In genomic region chr11:60563553-60564235, GRCh38 we compare ENCODE assay signal across 11 cellular contexts. TPM values are rescaled to one million over a fixed set of nuclear protein-coding genes. Genes with fewer than 3 reads are reported as not detected.
DNase-seq lines count a peak whose midpoint lies in the region; ATAC-seq and TF ChIP-seq lines count a peak whose summit lies in the region.
"Had no signal": no experiment of that assay in that cellular context is flagged by ENCODE, and none has a peak within 500 bp of the region (broad histone marks: within the 10 kb centered on the region; RNA-seq: fewer than 3 reads in every experiment).

No MANE protein-coding gene starts in this region.

- no peak overlapping the region for H3K14ac ChIP-seq in H9 (ENCODE audit: insufficient read depth, low read length)

- peaks cover 4 to 32% (median 21%) of the 10 kb centered on the region in 3 experiments; a peak in 6 of 7 replicates for H3K36me3 Mint-ChIP-seq in H9 (ENCODE audit: insufficient read depth in 1 of 3, low read depth in 3 of 3)
- H3K36me3 Mint-ChIP-seq in activated T-helper 1 cell treated with anti-CD3 and anti-CD28 coated beads, Interleukin-12 subunit alpha, Interleukin-12 subunit beta, Interleukin-2, Interleukin-4 antibody, amounts not matched to agents 30 ng/mL and 10 ng/mL and 1 ng/mL, durations not matched to agents 14 hours and 24 hours and 36 hours (ENCODE audit: low read depth), result no peaks in the 10 kb centered on the region

- peak; percentile 62 for DNase-seq in GDM1 (lab: John Stamatoyannopoulos, UW)
- peak; percentile 64 for DNase-seq in H9
- DNase-seq in NCI-H82 treated with DMSO at 0.1 percent for 48 hours (lab: John Stamatoyannopoulos, UW; ENCODE audit: unreplicated experiment), result peak; percentile 88
- DNase-seq in foreskin melanocyte, result peak; percentile 99
- no peak for DNase-seq in ACHN
- DNase-seq in GF-D8 (lab: John Stamatoyannopoulos, UW), result no peak
- DNase-seq in activated T-helper 1 cell treated with anti-CD3 and anti-CD28 coated beads, Interleukin-12 subunit alpha, Interleukin-12 subunit beta, Interleukin-2, Interleukin-4 antibody, amounts not matched to agents 30 ng/mL and 10 ng/mL and 1 ng/mL, durations not matched to agents 14 hours and 24 hours and 36 hours (ENCODE audit: low spot score), result no peak
- DNase-seq: activated CD8-positive, alpha-beta memory T cell treated with anti-CD3 and anti-CD28 coated beads for 24 hours; NCI-H510A treated with DMSO at 0.1 percent for 48 hours; small intestine had no signal

- H3T11ph ChIP-seq in H9 (ENCODE audit: low read length), result no peak overlapping the region

- H3K9ac ChIP-seq in H9 (ENCODE audit: extremely low read depth, insufficient read length, low read length), result no peak overlapping the region

- no peak overlapping the region for H3K23ac ChIP-seq in H9 (ENCODE audit: insufficient read length, low read depth, low read length)

- H3K56ac ChIP-seq in H9 (ENCODE audit: insufficient read length, low read depth, low read length), result no peak overlapping the region

- no peaks in the 10 kb centered on the region for H3K27me3 ChIP-seq in H9 (ENCODE audit: insufficient read depth, low read length)

- H3K27me3 Mint-ChIP-seq in H9 (ENCODE audit: low read depth), result no peaks in the 10 kb centered on the region
- no peaks in the 10 kb centered on the region for H3K27me3 Mint-ChIP-seq in activated T-helper 1 cell treated with anti-CD3 and anti-CD28 coated beads, Interleukin-12 subunit alpha, Interleukin-12 subunit beta, Interleukin-2, Interleukin-4 antibody, amounts not matched to agents 30 ng/mL and 10 ng/mL and 1 ng/mL, durations not matched to agents 14 hours and 24 hours and 36 hours (ENCODE audit: insufficient read depth)

- in situ Hi-C loops in ACHN (cut with HindIII; ENCODE audit: low pct_ligation_motif_present, low pct_unique_long_range_greater_than_20kb, low sequenced_read_pairs), result no loop called here

- H2BK120ac ChIP-seq in H9 (ENCODE audit: low read depth, low read length, poor library complexity, severe bottlenecking), result no peak overlapping the region

- H4K20me1 ChIP-seq in H9 (ENCODE audit: control insufficient read depth, insufficient read depth, insufficient read length), result no peaks in the 10 kb centered on the region

- H3K4me1 ChIP-seq in H9 (ENCODE audit: insufficient read depth, low read length), result no peaks in the 10 kb centered on the region

- H3K4me3 Mint-ChIP-seq in H9, result no peak overlapping the region
- no peak overlapping the region for H3K4me3 Mint-ChIP-seq in activated T-helper 1 cell treated with anti-CD3 and anti-CD28 coated beads, Interleukin-12 subunit alpha, Interleukin-12 subunit beta, Interleukin-2, Interleukin-4 antibody, amounts not matched to agents 30 ng/mL and 10 ng/mL and 1 ng/mL, durations not matched to agents 14 hours and 24 hours and 36 hours

- no peak for ATAC-seq in HG03159 (IDR thresholded peaks at IDR 0.05; ENCODE audit: unreplicated experiment)

- intact Hi-C loops in activated T-helper 1 cell treated with anti-CD3 and anti-CD28 coated beads, Interleukin-12 subunit alpha, Interleukin-12 subunit beta, Interleukin-2, Interleukin-4 antibody, amounts not matched to agents 30 ng/mL and 10 ng/mL and 1 ng/mL, durations not matched to agents 14 hours and 24 hours and 36 hours (cut with micrococcal nuclease), result no loop called here

- no peak overlapping the region for H2BK5ac ChIP-seq in H9 (ENCODE audit: insufficient read length, low read length)

- peaks cover 21 to 27% of the 10 kb centered on the region in 2 experiments for H3K9me3 Mint-ChIP-seq in H9
- H3K9me3 Mint-ChIP-seq in activated T-helper 1 cell treated with anti-CD3 and anti-CD28 coated beads, Interleukin-12 subunit alpha, Interleukin-12 subunit beta, Interleukin-2, Interleukin-4 antibody, amounts not matched to agents 30 ng/mL and 10 ng/mL and 1 ng/mL, durations not matched to agents 14 hours and 24 hours and 36 hours, result peaks cover 37% of the 10 kb centered on the region

- WGBS in H9 (ENCODE audit: extremely low coverage, insufficient read length, low lambda C conversion rate), result no CpG with 5 or more reads among the region's 8 CpGs

- no peak overlapping the region for H4K91ac ChIP-seq in H9 (ENCODE audit: insufficient read length, low read depth, low read length)

- TF ChIP-seq CTCF in H9 (conservative IDR thresholded peaks at IDR 0.05), result peak; percentile 41

- H2AK5ac ChIP-seq in H9 (ENCODE audit: insufficient read length, low read length), result no peak overlapping the region

- no peak overlapping the region for H2BK15ac ChIP-seq in H9 (ENCODE audit: low read depth, low read length)

- H3K79me2 ChIP-seq in H9 (ENCODE audit: insufficient read depth, low read length), result no peaks in the 10 kb centered on the region

- no peak overlapping the region for H4K8ac ChIP-seq in H9 (replicated peaks; ENCODE audit: insufficient read length, low read depth, low read length)

- H2BK12ac ChIP-seq in H9 (ENCODE audit: insufficient read length, low read depth, low read length), result no peak overlapping the region

- no peak overlapping the region for H4K5ac ChIP-seq in H9 (ENCODE audit: insufficient read length, low read depth, low read length)

- no peak overlapping the region for H3K27ac ChIP-seq in H9 (ENCODE audit: insufficient read length, low read depth, low read length)

- no peaks in the 10 kb centered on the region for H3K23me2 ChIP-seq in H9 (ENCODE audit: insufficient read length, low read depth, low read length, poor library complexity, severe bottlenecking)

- H3K4ac ChIP-seq in H9 (ENCODE audit: low read depth, low read length), result no peak overlapping the region

- no peaks in the 10 kb centered on the region for H3K79me1 ChIP-seq in H9 (ENCODE audit: insufficient read depth, low read depth, low read length, poor library complexity, severe bottlenecking)

- H2AFZ ChIP-seq in H9 (ENCODE audit: low read length), result no peak overlapping the region

- no peak overlapping the region for H3K18ac ChIP-seq in H9 (ENCODE audit: insufficient read length, low read depth, low read length)

- no peaks in the 10 kb centered on the region for H3K9me3 ChIP-seq in H9 (ENCODE audit: control insufficient read depth, low read depth, low read length)

- H3K27ac Mint-ChIP-seq in H9, result peak overlapping the region in 1 of 3 experiments; percentile 65; a peak in 2 of 7 replicates
- no peak overlapping the region for H3K27ac Mint-ChIP-seq in activated T-helper 1 cell treated with anti-CD3 and anti-CD28 coated beads, Interleukin-12 subunit alpha, Interleukin-12 subunit beta, Interleukin-2, Interleukin-4 antibody, amounts not matched to agents 30 ng/mL and 10 ng/mL and 1 ng/mL, durations not matched to agents 14 hours and 24 hours and 36 hours

- H3K4me2 ChIP-seq in H9 (ENCODE audit: insufficient read depth, insufficient read length, low read length), result no peak overlapping the region

- no peaks in the 10 kb centered on the region for H3K4me1 Mint-ChIP-seq in H9
- H3K4me1 Mint-ChIP-seq in activated T-helper 1 cell treated with anti-CD3 and anti-CD28 coated beads, Interleukin-12 subunit alpha, Interleukin-12 subunit beta, Interleukin-2, Interleukin-4 antibody, amounts not matched to agents 30 ng/mL and 10 ng/mL and 1 ng/mL, durations not matched to agents 14 hours and 24 hours and 36 hours (ENCODE audit: low read depth), result no peaks in the 10 kb centered on the region

- H2BK20ac ChIP-seq in H9 (ENCODE audit: low read depth, low read length, poor library complexity, severe bottlenecking), result no peak overlapping the region

RNA-seq across cellular contexts. Expression of gene MS4A13, which starts 48.5 kb away (rescaled TPM):
- total RNA-seq in H9 (2021), result not detected in 2 replicates
- total RNA-seq in activated T-helper 1 cell treated with anti-CD3 and anti-CD28 coated beads, Interleukin-12 subunit alpha, Interleukin-12 subunit beta, Interleukin-2, Interleukin-4 antibody, amounts not matched to agents 30 ng/mL and 10 ng/mL and 1 ng/mL, durations not matched to agents 14 hours and 24 hours and 36 hours, result not detected in 2 replicates

Comparison
In these comparisons a context has a peak if more than half of its experiments do, and no peak if none do; other contexts are left out.
1. DNase-seq: peak in GDM1 (single experiment), H9 (single experiment), NCI-H82 treated with DMSO at 0.1 percent for 48 hours (single experiment) and foreskin melanocyte (single experiment); none in ACHN (single experiment), GF-D8 (single experiment) and activated T-helper 1 cell treated with anti-CD3 and anti-CD28 coated beads, Interleukin-12 subunit alpha, Interleukin-12 subunit beta, Interleukin-2, Interleukin-4 antibody, amounts not matched to agents 30 ng/mL and 10 ng/mL and 1 ng/mL, durations not matched to agents 14 hours and 24 hours and 36 hours (single experiment).